ENCODE assay signal across 8 cellular contexts in genomic region chr2:193348055-193348454, GRCh38.
DNase-seq lines count a peak whose midpoint lies in the region; ATAC-seq and TF ChIP-seq lines count a peak whose summit lies in the region.

No MANE protein-coding gene starts in this region.

- no peaks in the 10 kb centered on the region for H3K27me3 Mint-ChIP-seq in activated T-cell treated with anti-CD3 and anti-CD28 coated beads, Interleukin-2, amount 50 U/mL, for 72 hours (ENCODE audit: low read depth)
- H3K27me3 Mint-ChIP-seq in WTC11 (ENCODE audit: low read depth): no peaks in the 10 kb centered on the region
- H3K27me3 Mint-ChIP-seq in immature natural killer cell (ENCODE audit: low read depth in 3 of 3): peaks cover 0 to 1% (median 0%) of the 10 kb centered on the region in 3 donors

- peak overlapping the region; percentile 71 for H3K27ac Mint-ChIP-seq in activated T-cell treated with anti-CD3 and anti-CD28 coated beads, Interleukin-2, amount 50 U/mL, for 72 hours
- peak overlapping the region; percentile 91 for H3K27ac Mint-ChIP-seq in WTC11
- H3K27ac Mint-ChIP-seq in immature natural killer cell: peak overlapping the region in 4 of 6 donors; percentile 46 to 77 (median 53)

- no peak for TF ChIP-seq CTCF in WTC11 (IDR thresholded peaks at IDR 0.05)

- no peak overlapping the region for H3K27ac ChIP-seq in stomach smooth muscle (ENCODE audit: low read length)

- CTCF ChIA-PET in WTC11 (lab: Charles Lee): no interaction called here

- H3K27me3 ChIP-seq in stomach smooth muscle (ENCODE audit: control insufficient read depth in 1 of 2, insufficient read depth in 2 of 2, low read length in 2 of 2): no peaks in the 10 kb centered on the region

- H3K9ac ChIP-seq in stomach smooth muscle (ENCODE audit: low read length in 2 of 2): no peak overlapping the region

- no peak for DNase-seq in activated T-cell treated with anti-CD3 and anti-CD28 coated beads, Interleukin-2, amount 50 U/mL, for 72 hours
- no peak for DNase-seq in activated T-cell treated with anti-CD3 and anti-CD28 coated beads, Interleukin-2, amount 50 U/mL, for 1 hour
- no peak for DNase-seq in WTC11 (ENCODE audit: low spot score)
- no peak for DNase-seq in immature natural killer cell
- no peak for DNase-seq in Ammon's horn (ENCODE audit: low spot score)
- no peak for DNase-seq in DMS153 treated with DMSO at 0.1 percent for 48 hours (lab: John Stamatoyannopoulos, UW; ENCODE audit: unreplicated experiment)

- no peaks in the 10 kb centered on the region for H3K9me3 ChIP-seq in stomach smooth muscle (ENCODE audit: control insufficient read depth in 2 of 2, low read length in 2 of 2)

- ATAC-seq in activated T-cell treated with anti-CD3 and anti-CD28 coated beads, Interleukin-2, amount 50 U/mL, for 72 hours (replicated peaks in 1 of 2): no peak
- peak; percentile 30 for ATAC-seq in WTC11
- no peak for ATAC-seq in HG03354 (IDR thresholded peaks at IDR 0.05; ENCODE audit: poor library complexity, severe bottlenecking, unreplicated experiment)

- peak overlapping the region; percentile 31 to 40 for H3K4me3 ChIP-seq in stomach smooth muscle (ENCODE audit: low read length in 2 of 2)

- H3K4me1 ChIP-seq in stomach smooth muscle (ENCODE audit: control insufficient read depth, insufficient read depth, low read length): no peaks in the 10 kb centered on the region

- H3K36me3 ChIP-seq in stomach smooth muscle (ENCODE audit: control insufficient read depth in 2 of 2, insufficient read depth in 2 of 2, low read length in 2 of 2): no peaks in the 10 kb centered on the region

- POLR2A ChIA-PET in WTC11 (lab: Charles Lee): interaction anchor here (0.6 kb wide), 1 partner anchor 1589 kb away, joined by 3 read pairs; no protein-coding TSS in a partner anchor

- H3K4me3 Mint-ChIP-seq in activated T-cell treated with anti-CD3 and anti-CD28 coated beads, Interleukin-2, amount 50 U/mL, for 72 hours: peak overlapping the region; percentile 44 to 86
- H3K4me3 Mint-ChIP-seq in WTC11 (peak overlapping the region; percentile 57), immature natural killer cell (peak overlapping the region; percentile 60 to 85 (median 72))

- no peaks in the 10 kb centered on the region for H3K4me1 Mint-ChIP-seq in activated T-cell treated with anti-CD3 and anti-CD28 coated beads, Interleukin-2, amount 50 U/mL, for 72 hours (ENCODE audit: low read depth)
- H3K4me1 Mint-ChIP-seq in WTC11 (peaks cover 24% of the 10 kb centered on the region), immature natural killer cell (peaks cover 8 to 13% of the 10 kb centered on the region in 2 donors)

- no peaks in the 10 kb centered on the region for H3K36me3 Mint-ChIP-seq in activated T-cell treated with anti-CD3 and anti-CD28 coated beads, Interleukin-2, amount 50 U/mL, for 72 hours (ENCODE audit: insufficient read depth in 2 of 2)
- H3K36me3 Mint-ChIP-seq in WTC11 (no peaks in the 10 kb centered on the region; the same call in 1 of the 2 replicates), immature natural killer cell (no peaks in the 10 kb centered on the region)

- H3K9me3 Mint-ChIP-seq in activated T-cell treated with anti-CD3 and anti-CD28 coated beads, Interleukin-2, amount 50 U/mL, for 72 hours: no peaks in the 10 kb centered on the region
- H3K9me3 Mint-ChIP-seq in WTC11 (peaks cover 5% of the 10 kb centered on the region), immature natural killer cell (peaks cover 0 to 9% (median 0%) of the 10 kb centered on the region in 6 donors)

TF ChIP-seq in WTC11, 78 proteins besides CTCF, POLR2A, EP300 and RAD21 (continues in another document):
- TF ChIP-seq E2F5 (CRISPR knock-in tag; IDR thresholded peaks at IDR 0.05) (no peak), TP53 (CRISPR knock-in tag; IDR thresholded peaks at IDR 0.05) (no peak), OVOL2 (CRISPR knock-in tag; IDR thresholded peaks at IDR 0.05; ENCODE audit: borderline replicate concordance) (no peak), NFE2L1 (CRISPR knock-in tag; IDR thresholded peaks at IDR 0.05) (no peak), ATF2 (CRISPR knock-in tag; IDR thresholded peaks at IDR 0.05; ENCODE audit: borderline replicate concordance, low read depth) (no peak), ZNF121 (CRISPR knock-in tag; IDR thresholded peaks at IDR 0.05) (no peak), ZNF232 (CRISPR knock-in tag; IDR thresholded peaks at IDR 0.05) (no peak), PREB (CRISPR knock-in tag; IDR thresholded peaks at IDR 0.05; ENCODE audit: borderline replicate concordance) (no peak), SMAD3 (CRISPR knock-in tag; IDR thresholded peaks at IDR 0.05; ENCODE audit: borderline replicate concordance) (no peak), ATF3 (CRISPR knock-in tag; conservative IDR thresholded peaks at IDR 0.05) (no peak), JUN (CRISPR knock-in tag; IDR thresholded peaks at IDR 0.05) (no peak), AR (CRISPR knock-in tag; IDR thresholded peaks at IDR 0.05) (no peak), E2F4 (CRISPR knock-in tag; IDR thresholded peaks at IDR 0.05; ENCODE audit: borderline replicate concordance, low read depth) (no peak), GABPB1 (CRISPR knock-in tag; IDR thresholded peaks at IDR 0.05) (no peak), NFATC4 (CRISPR knock-in tag; IDR thresholded peaks at IDR 0.05) (no peak), TCF7 (CRISPR knock-in tag; IDR thresholded peaks at IDR 0.05; ENCODE audit: low read depth) (no peak), ZNF396 (CRISPR knock-in tag; IDR thresholded peaks at IDR 0.05; ENCODE audit: borderline replicate concordance) (no peak)
